30 cellular contexts compared by ENCODE assay signal in the genomic region with DNA sequence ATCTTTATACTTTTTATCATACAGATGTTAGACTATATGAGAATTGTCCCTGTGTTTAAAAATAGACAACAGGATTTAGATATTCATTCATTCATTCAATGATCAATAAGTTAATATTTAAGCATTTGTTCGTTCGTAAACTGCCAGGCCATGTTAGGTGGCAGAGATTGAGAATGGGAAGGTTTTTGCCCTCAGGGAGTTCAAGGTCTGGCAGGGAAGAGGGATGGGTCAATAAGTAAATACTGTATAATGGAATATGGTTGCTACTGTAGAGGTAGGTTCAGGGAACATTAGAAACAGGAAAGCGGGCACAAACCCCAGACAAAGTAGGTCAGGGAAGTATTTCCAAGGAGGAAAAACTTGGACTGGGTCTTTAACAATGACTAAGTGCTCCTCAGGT.
DNase-seq lines count a peak whose midpoint lies in the region; ATAC-seq, FAIRE-seq and TF ChIP-seq lines count a peak whose summit lies in the region.
"Had no signal": no experiment of that assay in that cellular context is flagged by ENCODE, and none has a peak within 500 bp of the region (broad histone marks: within the 10 kb centered on the region; RNA-seq: fewer than 3 reads in every experiment).

No MANE protein-coding gene starts in this region.

- no peak overlapping the region for H3K4me3 ChIP-seq in liver (ENCODE audit: low read depth in 1 of 3, low read length in 3 of 3)
- H3K4me3 ChIP-seq in HepG2 (replicated peaks in 1 of 3; ENCODE audit: insufficient read depth in 1 of 3, low read depth in 2 of 3, low read length in 3 of 3), result no peak overlapping the region
- H3K4me3 ChIP-seq in right lobe of liver, result no peak overlapping the region
- H3K4me3 ChIP-seq: A549; BLaER1; BLaER1 treated with 17β-estradiol and CSF1 and Interleukin-3, amounts not matched to agents 10 nM and 100 nM had no signal

- H3K27ac ChIP-seq in liver (ENCODE audit: low read depth in 1 of 2, low read length in 2 of 2), result no peak overlapping the region
- H3K27ac ChIP-seq in HepG2 (ENCODE audit: extremely low read length, insufficient read depth, low read length), result no peak overlapping the region
- H3K27ac ChIP-seq in right lobe of liver, result no peak overlapping the region
- H3K27ac ChIP-seq: 22Rv1; A549; BLaER1; BLaER1 treated with 17β-estradiol and CSF1 and Interleukin-3, amounts not matched to agents 10 nM and 100 nM; C4-2B had no signal

- POLR2A ChIA-PET in HepG2 (lab: Yijun Ruan, JAX), result no interaction called here

- no peak for TF ChIP-seq EP300 in HepG2 (IDR thresholded peaks at IDR 0.05; ENCODE audit: low read depth in 2 of 2, low read length in 2 of 2)
- TF ChIP-seq EP300 in HepG2 (CRISPR knock-in tag; IDR thresholded peaks at IDR 0.05; ENCODE audit: borderline replicate concordance), result no peak

- FAIRE-seq in HepG2 (lab: Jason Lieb, UNC), result no peak
- FAIRE-seq: A549, D721Med had no signal

- in situ Hi-C loops in HepG2 (cut with HindIII; ENCODE audit: extremely low pct_ligation_motif_present, low pct_unique_long_range_greater_than_20kb), result no loop called here

- no peaks in the 10 kb centered on the region for H3K79me2 ChIP-seq in HepG2 (ENCODE audit: insufficient read depth, low read length)

- intact Hi-C loops in HepG2 (cut with micrococcal nuclease; ENCODE audit: unreplicated experiment), result no loop called here
- intact Hi-C loops in right lobe of liver (cut with DNase I), result no loop called here

- TF ChIP-seq RAD21 in liver (IDR thresholded peaks at IDR 0.05), result no peak
- no peak for TF ChIP-seq RAD21 in HepG2 (CRISPR knock-in tag; IDR thresholded peaks at IDR 0.05)

- no peaks in the 10 kb centered on the region for H3K27me3 ChIP-seq in liver (ENCODE audit: control insufficient read depth in 4 of 4, insufficient read depth in 4 of 4, low read length in 3 of 4)
- no peaks in the 10 kb centered on the region for H3K27me3 ChIP-seq in HepG2 (ENCODE audit: control insufficient read depth in 1 of 2, insufficient read depth in 2 of 2, low read length in 2 of 2)
- H3K27me3 ChIP-seq in right lobe of liver, result no peaks in the 10 kb centered on the region
- H3K27me3 ChIP-seq: BE2C; BLaER1; BLaER1 treated with 17β-estradiol and CSF1 and Interleukin-3, amounts not matched to agents 10 nM and 100 nM had no signal

- DNase-seq in HepG2 (ENCODE audit: low spot score), result no peak
- DNase-seq in right lobe of liver, result no peak
- no peak for DNase-seq in NCI-H2107 treated with DMSO at 0.1 percent for 48 hours (lab: John Stamatoyannopoulos, UW; ENCODE audit: unreplicated experiment)
- DNase-seq: 8988T; ACHN; AML-193; BE2C; C1 segment of cervical spinal cord; Caco-2; Calu3; CD4-positive, alpha-beta memory T cell; CD4-positive, alpha-beta T cell; CD4-positive, CD25-positive, alpha-beta regulatory T cell; CD8-positive, alpha-beta memory T cell; CD8-positive, alpha-beta T cell; COR-L47; DMS 273 treated with DMSO at 0.1 percent for 48 hours; DMS153; DMS53; DMS79; DMS79 treated with DMSO at 0.1 percent for 48 hours; DND-41; EL had no signal

- peaks cover 0 to 3% (median 0%) of the 10 kb centered on the region in 4 donors for H3K4me1 ChIP-seq in liver (ENCODE audit: control insufficient read depth in 4 of 4, insufficient read depth in 4 of 4, low read length in 3 of 4)
- no peaks in the 10 kb centered on the region for H3K4me1 ChIP-seq in HepG2 (ENCODE audit: insufficient read depth, low read length)
- no peaks in the 10 kb centered on the region for H3K4me1 ChIP-seq in right lobe of liver
- H3K4me1 ChIP-seq: A549, BE2C, Caco-2 had no signal

- H3K9me3 ChIP-seq in liver (ENCODE audit: control insufficient read depth in 4 of 4, low read length in 3 of 4) (no peaks in the 10 kb centered on the region), HepG2 (ENCODE audit: low read length) (no peaks in the 10 kb centered on the region), right lobe of liver (no peaks in the 10 kb centered on the region)
- H3K9me3 ChIP-seq: A549, BE2C, Caco-2 had no signal

- H3K36me3 ChIP-seq in liver (ENCODE audit: control insufficient read depth in 4 of 4, insufficient read depth in 3 of 4, low read depth in 1 of 4, low read length in 3 of 4) (no peaks in the 10 kb centered on the region), HepG2 (replicated peaks in 1 of 2; ENCODE audit: control insufficient read depth in 1 of 2, insufficient read depth in 2 of 2, low read length in 2 of 2) (no peaks in the 10 kb centered on the region), right lobe of liver (no peaks in the 10 kb centered on the region)
- H3K36me3 ChIP-seq: BE2C; BLaER1; BLaER1 treated with 17β-estradiol and CSF1 and Interleukin-3, amounts not matched to agents 10 nM and 100 nM had no signal

- no peak for TF ChIP-seq CTCF in liver (IDR thresholded peaks at IDR 0.05; ENCODE audit: low read depth, low read length, missing input control)
- TF ChIP-seq CTCF in HepG2 (CRISPR knock-in tag; IDR thresholded peaks at IDR 0.05), result no peak
- no peak for TF ChIP-seq CTCF in right lobe of liver (IDR thresholded peaks at IDR 0.05)

- CTCF ChIA-PET in HepG2 (lab: Yijun Ruan, JAX; ENCODE audit: low intra/inter-chr PET ratio, low total read pairs), result no interaction called here

- 54% methylated on average over 3 of the region's 3 CpGs for WGBS in liver
- 32% methylated on average over 3 of the region's 3 CpGs for WGBS in HepG2 (ENCODE audit: low lambda C conversion rate)
- WGBS in right lobe of liver (ENCODE audit: insufficient coverage, low coverage, low lambda C conversion rate, missing lambda C conversion rate), result 30% methylated on average over 3 of the region's 3 CpGs

- ATAC-seq in HepG2 (no peak), right lobe of liver (peak in 3 of 4 donors; percentile 55 to 59 (median 57))
- ATAC-seq: A549; CD8-positive, alpha-beta T cell had no signal

- H3K4me2 ChIP-seq in HepG2 (ENCODE audit: low read depth, low read length), result no peak overlapping the region
- H3K4me2 ChIP-seq: A549; BLaER1; BLaER1 treated with 17β-estradiol and CSF1 and Interleukin-3, amounts not matched to agents 10 nM and 100 nM had no signal

- no peaks in the 10 kb centered on the region for H4K20me1 ChIP-seq in HepG2 (ENCODE audit: insufficient read depth, low read length)
- H4K20me1 ChIP-seq: BLaER1; BLaER1 treated with 17β-estradiol and CSF1 and Interleukin-3, amounts not matched to agents 10 nM and 100 nM had no signal

- TF ChIP-seq POLR2A in HepG2 (IDR thresholded peaks at IDR 0.05; ENCODE audit: insufficient read depth in 1 of 2, low read depth in 2 of 2, low read length in 2 of 2) (no peak), right lobe of liver (IDR thresholded peaks at IDR 0.05) (no peak)

- no peak overlapping the region for H2AFZ ChIP-seq in HepG2 (ENCODE audit: low read length)

- no TSS peak for BruUV-seq in HepG2 (replicated peaks; lab: Mats Ljungman, UMichigan)

- no peak overlapping the region for H3K9ac ChIP-seq in liver (ENCODE audit: low read depth in 1 of 2, low read length in 2 of 2)
- H3K9ac ChIP-seq in HepG2 (ENCODE audit: insufficient read depth, low read depth, low read length), result no peak overlapping the region
- H3K9ac ChIP-seq: BLaER1; BLaER1 treated with 17β-estradiol and CSF1 and Interleukin-3, amounts not matched to agents 10 nM and 100 nM had no signal

TF ChIP-seq in liver, 16 proteins besides CTCF, POLR2A, EP300 and RAD21:
- TF ChIP-seq HNF4A (conservative IDR thresholded peaks at IDR 0.05), result peak in 1 of 2 donors; percentile 48
- TF ChIP-seq GABPA (IDR thresholded peaks at IDR 0.05 in 1 of 2, conservative IDR thresholded peaks at IDR 0.05 in 1 of 2), result no peak
- TF ChIP-seq RXRA (IDR thresholded peaks at IDR 0.05), result peak; percentile 21 to 62

TF ChIP-seq in HepG2, 621 proteins besides CTCF, POLR2A, EP300 and RAD21 (continues in another document):
- TF ChIP-seq, protein P1, sequence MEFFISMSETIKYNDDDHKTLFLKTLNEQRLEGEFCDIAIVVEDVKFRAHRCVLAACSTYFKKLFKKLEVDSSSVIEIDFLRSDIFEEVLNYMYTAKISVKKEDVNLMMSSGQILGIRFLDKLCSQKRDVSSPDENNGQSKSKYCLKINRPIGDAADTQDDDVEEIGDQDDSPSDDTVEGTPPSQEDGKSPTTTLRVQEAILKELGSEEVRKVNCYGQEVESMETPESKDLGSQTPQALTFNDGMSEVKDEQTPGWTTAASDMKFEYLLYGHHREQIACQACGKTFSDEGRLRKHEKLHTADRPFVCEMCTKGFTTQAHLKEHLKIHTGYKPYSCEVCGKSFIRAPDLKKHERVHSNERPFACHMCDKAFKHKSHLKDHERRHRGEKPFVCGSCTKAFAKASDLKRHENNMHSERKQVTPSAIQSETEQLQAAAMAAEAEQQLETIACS (CRISPR knock-in tag; IDR thresholded peaks at IDR 0.05), result no peak
- TF ChIP-seq ZSCAN12 (CRISPR knock-in tag; IDR thresholded peaks at IDR 0.05) (no peak), ATM (IDR thresholded peaks at IDR 0.05; ENCODE audit: borderline replicate concordance) (no peak), TOE1 (CRISPR knock-in tag; IDR thresholded peaks at IDR 0.05) (no peak), FOXP1 (IDR thresholded peaks at IDR 0.05) (no peak), FOXP1 (CRISPR knock-in tag; IDR thresholded peaks at IDR 0.05) (no peak), ZNF75D (CRISPR knock-in tag; IDR thresholded peaks at IDR 0.05; ENCODE audit: borderline replicate concordance) (no peak), CCDC6 (CRISPR knock-in tag; IDR thresholded peaks at IDR 0.05) (no peak)
- TF ChIP-seq, protein P2, sequence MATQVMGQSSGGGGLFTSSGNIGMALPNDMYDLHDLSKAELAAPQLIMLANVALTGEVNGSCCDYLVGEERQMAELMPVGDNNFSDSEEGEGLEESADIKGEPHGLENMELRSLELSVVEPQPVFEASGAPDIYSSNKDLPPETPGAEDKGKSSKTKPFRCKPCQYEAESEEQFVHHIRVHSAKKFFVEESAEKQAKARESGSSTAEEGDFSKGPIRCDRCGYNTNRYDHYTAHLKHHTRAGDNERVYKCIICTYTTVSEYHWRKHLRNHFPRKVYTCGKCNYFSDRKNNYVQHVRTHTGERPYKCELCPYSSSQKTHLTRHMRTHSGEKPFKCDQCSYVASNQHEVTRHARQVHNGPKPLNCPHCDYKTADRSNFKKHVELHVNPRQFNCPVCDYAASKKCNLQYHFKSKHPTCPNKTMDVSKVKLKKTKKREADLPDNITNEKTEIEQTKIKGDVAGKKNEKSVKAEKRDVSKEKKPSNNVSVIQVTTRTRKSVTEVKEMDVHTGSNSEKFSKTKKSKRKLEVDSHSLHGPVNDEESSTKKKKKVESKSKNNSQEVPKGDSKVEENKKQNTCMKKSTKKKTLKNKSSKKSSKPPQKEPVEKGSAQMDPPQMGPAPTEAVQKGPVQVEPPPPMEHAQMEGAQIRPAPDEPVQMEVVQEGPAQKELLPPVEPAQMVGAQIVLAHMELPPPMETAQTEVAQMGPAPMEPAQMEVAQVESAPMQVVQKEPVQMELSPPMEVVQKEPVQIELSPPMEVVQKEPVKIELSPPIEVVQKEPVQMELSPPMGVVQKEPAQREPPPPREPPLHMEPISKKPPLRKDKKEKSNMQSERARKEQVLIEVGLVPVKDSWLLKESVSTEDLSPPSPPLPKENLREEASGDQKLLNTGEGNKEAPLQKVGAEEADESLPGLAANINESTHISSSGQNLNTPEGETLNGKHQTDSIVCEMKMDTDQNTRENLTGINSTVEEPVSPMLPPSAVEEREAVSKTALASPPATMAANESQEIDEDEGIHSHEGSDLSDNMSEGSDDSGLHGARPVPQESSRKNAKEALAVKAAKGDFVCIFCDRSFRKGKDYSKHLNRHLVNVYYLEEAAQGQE (IDR thresholded peaks at IDR 0.05; ENCODE audit: borderline replicate concordance in 1 of 2, low read depth in 1 of 2, low read length in 2 of 2), result no peak
